29 cellular contexts compared by ENCODE assay signal in the genomic region with DNA sequence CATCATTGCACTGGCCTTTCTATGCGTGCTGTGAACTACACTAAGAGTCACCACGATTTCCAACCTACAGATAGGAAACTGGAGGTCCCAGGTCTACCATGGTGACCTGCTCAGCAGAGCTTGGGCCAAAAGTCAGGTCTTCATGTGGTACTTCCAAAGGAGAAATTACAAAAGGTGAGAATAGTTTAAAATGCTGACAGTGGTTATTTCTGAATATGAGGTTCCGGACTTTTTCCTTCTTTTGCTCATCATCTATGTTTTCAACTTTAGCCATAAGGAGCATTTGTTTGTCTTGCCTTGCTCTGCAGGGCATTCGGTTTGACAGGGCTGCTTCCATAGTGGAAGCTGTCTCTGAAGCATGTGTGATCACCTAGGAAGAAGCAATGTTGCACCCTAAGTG.
"Had no signal": no experiment of that assay in that cellular context is flagged by ENCODE, and none has a peak within 500 bp of the region (broad histone marks: within the 10 kb centered on the region; RNA-seq: fewer than 3 reads in every experiment).

No MANE protein-coding gene starts in this region.

- H3K9me3 ChIP-seq: ascending aorta had no signal

- DNase-seq: activated B cell treated with CpG ODN at 0.5 μM for 24 hours; activated CD4-positive, alpha-beta memory T cell treated with anti-CD3 and anti-CD28 coated beads, Interleukin-2, amount 10 ng/mL, durations not matched to agents 7 days and 5 days; activated CD4-positive, alpha-beta T cell treated with anti-CD3 and anti-CD28 coated beads for 4 hours; activated CD4-positive, alpha-beta T cell treated with anti-CD3 and anti-CD28 coated beads, Interleukin-2, amount 10 ng/mL, durations not matched to agents 24 days and 14 days; activated CD4-positive, alpha-beta T cell treated with anti-CD3 and anti-CD28 coated beads, Interleukin-2, amount 50 U/mL, for 48 hours; activated CD4-positive, CD25-positive, alpha-beta regulatory T cell treated with anti-CD3 and anti-CD28 coated beads, Interleukin-2, amount 50 U/mL, for 72 hours; activated CD8-positive, alpha-beta memory T cell treated with anti-CD3 and anti-CD28 coated beads for 24 hours; activated CD8-positive, alpha-beta memory T cell treated with anti-CD3 and anti-CD28 coated beads, Interleukin-2, amount 10 ng/mL, durations not matched to agents 7 days and 5 days; activated CD8-positive, alpha-beta memory T cell treated with anti-CD3 and anti-CD28 coated beads, Interleukin-2, amount 50 U/mL, for 48 hours; activated CD8-positive, alpha-beta T cell treated with anti-CD3 and anti-CD28 coated beads, Interleukin-2, amount 10 ng/mL, durations not matched to agents 7 days and 5 days; activated effector memory CD4-positive, alpha-beta T cell treated with Interleukin-2 at 50 U/mL for 16 hours; activated gamma-delta T cell; activated naive CD4-positive, alpha-beta T cell treated with anti-CD3 and anti-CD28 coated beads, Interleukin-2, amount 10 ng/mL, durations not matched to agents 7 days and 5 days; activated naive CD4-positive, alpha-beta T cell treated with Interleukin-2 at 50 U/mL for 16 hours; activated naive CD8-positive, alpha-beta T cell treated with anti-CD3 and anti-CD28 coated beads, Interleukin-2, amount 10 ng/mL, durations not matched to agents 7 days and 5 days; activated naive CD8-positive, alpha-beta T cell treated with anti-CD3 and anti-CD28 coated beads, Interleukin-2, amount 50 U/mL, for 24 hours; activated T-cell treated with anti-CD3 and anti-CD28 coated beads, Interleukin-2, amount 50 U/mL, for 24 hours; activated T-cell treated with anti-CD3 and anti-CD28 coated beads, Interleukin-2, amount 50 U/mL, for 48 hours; amygdala; anterior cingulate cortex; caudate nucleus; cerebellar nuclear complex; T-helper 2 cell; T-helper 9 cell had no signal

- H3K27ac ChIP-seq: ascending aorta, cardiac muscle cell, VCaP had no signal

- ATAC-seq: activated CD8-positive, alpha-beta memory T cell treated with anti-CD3 and anti-CD28 coated beads, Interleukin-2, amount 10 ng/mL, durations not matched to agents 7 days and 5 days; activated CD8-positive, alpha-beta T cell treated with anti-CD3 and anti-CD28 coated beads, Interleukin-2, amount 10 ng/mL, durations not matched to agents 7 days and 5 days; activated naive CD8-positive, alpha-beta T cell treated with anti-CD3 and anti-CD28 coated beads, Interleukin-2, amount 50 U/mL, for 24 hours had no signal

- H3K36me3 ChIP-seq: ascending aorta, cardiac muscle cell had no signal

- H3K27me3 ChIP-seq: ascending aorta, cardiac muscle cell had no signal

- H3K4me3 ChIP-seq: ascending aorta, cardiac muscle cell had no signal

- FAIRE-seq: bronchial epithelial cell, TTC549 had no signal

- H3K4me1 ChIP-seq: ascending aorta had no signal
